Comparison of ENCODE assay signal across 16 cellular contexts in genomic region chr4:109708990-109709389, GRCh38. TPM values are rescaled to one million over a fixed set of nuclear protein-coding genes. Genes with fewer than 3 reads are reported as not detected.
DNase-seq lines count a peak whose midpoint lies in the region; ATAC-seq lines count a peak whose summit lies in the region.
"Had no signal": no experiment of that assay in that cellular context is flagged by ENCODE, and none has a peak within 500 bp of the region (broad histone marks: within the 10 kb centered on the region; RNA-seq: fewer than 3 reads in every experiment).

No MANE protein-coding gene starts in this region.

- H3K9me3 Mint-ChIP-seq in naive thymus-derived CD4-positive, alpha-beta T cell: no peaks in the 10 kb centered on the region
- H3K9me3 Mint-ChIP-seq: activated T-cell treated with anti-CD3 and anti-CD28 coated beads, Interleukin-2, amount 50 U/mL, for 72 hours; stimulated activated naive CD8-positive, alpha-beta T cell treated with anti-CD3 and anti-CD28 coated beads, Interleukin-15, Interleukin-2, amounts not matched to agents 100 ng/mL and 50 ng/mL, for 24 hours had no signal

- no peaks in the 10 kb centered on the region for H3K27me3 Mint-ChIP-seq in naive thymus-derived CD4-positive, alpha-beta T cell
- H3K27me3 Mint-ChIP-seq: stimulated activated naive CD8-positive, alpha-beta T cell treated with anti-CD3 and anti-CD28 coated beads, Interleukin-15, Interleukin-2, amounts not matched to agents 100 ng/mL and 50 ng/mL, for 24 hours had no signal

- peaks cover 0 to 14% (median 0%) of the 10 kb centered on the region in 5 donors for H3K36me3 Mint-ChIP-seq in naive thymus-derived CD4-positive, alpha-beta T cell

- intact Hi-C loops in naive thymus-derived CD4-positive, alpha-beta T cell (cut with micrococcal nuclease): loop anchor here in 1 of 2 donors (10.0 kb wide), 2 partner anchors 486 to 1714 kb away; partner anchors contain the start of gene ELOVL6

- CTCF ChIA-PET in naive thymus-derived CD4-positive, alpha-beta T cell (lab: Charles Lee): no interaction called here

- H3K4me1 Mint-ChIP-seq in naive thymus-derived CD4-positive, alpha-beta T cell: peaks cover 2 to 4% (median 4%) of the 10 kb centered on the region in 7 donors

- DNase-seq in NCI-H510A treated with DMSO at 0.1 percent for 48 hours (lab: John Stamatoyannopoulos, UW) (no peak), NCI-H2029 (lab: John Stamatoyannopoulos, UW) (no peak), OCI-M1 (lab: John Stamatoyannopoulos, UW) (no peak)
- DNase-seq in naive thymus-derived CD4-positive, alpha-beta T cell: no peak
- DNase-seq: activated T-cell treated with anti-CD3 and anti-CD28 coated beads, Interleukin-2, amount 50 U/mL, for 72 hours; effector memory CD4-positive, alpha-beta T cell; kidney; NCI-H1092; NCI-H526 treated with DMSO at 0.1 percent for 48 hours; stimulated activated CD4-positive, alpha-beta T cell treated with anti-CD3 and anti-CD28 coated beads, Interleukin-4, amount 100 ng/mL, for 24 hours had no signal

- no peak overlapping the region for H3K27ac ChIP-seq in naive thymus-derived CD4-positive, alpha-beta T cell (ENCODE audit: low read depth, low read length)
- H3K27ac ChIP-seq: SJSA1 had no signal

- H3K4me3 ChIP-seq in naive thymus-derived CD4-positive, alpha-beta T cell (ENCODE audit: low read length): no peak overlapping the region
- H3K4me3 ChIP-seq: SJSA1 had no signal

- H3K4me1 ChIP-seq in naive thymus-derived CD4-positive, alpha-beta T cell (ENCODE audit: control insufficient read depth in 2 of 2, insufficient read depth in 2 of 2, low read length in 2 of 2): no peaks in the 10 kb centered on the region
- H3K4me1 ChIP-seq: SJSA1 had no signal

- H3K4me3 Mint-ChIP-seq in naive thymus-derived CD4-positive, alpha-beta T cell: no peak overlapping the region
- H3K4me3 Mint-ChIP-seq: activated T-cell treated with anti-CD3 and anti-CD28 coated beads, Interleukin-2, amount 50 U/mL, for 72 hours; stimulated activated naive CD8-positive, alpha-beta T cell treated with anti-CD3 and anti-CD28 coated beads, Interleukin-15, Interleukin-2, amounts not matched to agents 100 ng/mL and 50 ng/mL, for 24 hours had no signal

- no peaks in the 10 kb centered on the region for H3K27me3 ChIP-seq in naive thymus-derived CD4-positive, alpha-beta T cell (ENCODE audit: control insufficient read depth in 2 of 2, insufficient read depth in 2 of 2, low read length in 2 of 2)
- H3K27me3 ChIP-seq: SJSA1 had no signal

- H3K36me3 ChIP-seq in naive thymus-derived CD4-positive, alpha-beta T cell (ENCODE audit: control insufficient read depth in 2 of 3, insufficient read depth in 3 of 3, low read length in 3 of 3): peaks cover 0 to 2% (median 0%) of the 10 kb centered on the region in 3 experiments

- H3K27ac Mint-ChIP-seq in naive thymus-derived CD4-positive, alpha-beta T cell: peak overlapping the region in 2 of 9 donors; percentile 39 to 49
- H3K27ac Mint-ChIP-seq: activated T-cell treated with anti-CD3 and anti-CD28 coated beads, Interleukin-2, amount 50 U/mL, for 72 hours; stimulated activated naive CD8-positive, alpha-beta T cell treated with anti-CD3 and anti-CD28 coated beads, Interleukin-15, Interleukin-2, amounts not matched to agents 100 ng/mL and 50 ng/mL, for 24 hours had no signal

- POLR2A ChIA-PET in naive thymus-derived CD4-positive, alpha-beta T cell (lab: Charles Lee): no interaction called here

- peak; percentile 93 for ATAC-seq in GM18868 (IDR thresholded peaks at IDR 0.05; ENCODE audit: unreplicated experiment)
- ATAC-seq in GM21515 (IDR thresholded peaks at IDR 0.05; ENCODE audit: unreplicated experiment): peak; percentile 98
- ATAC-seq in HG02981 (IDR thresholded peaks at IDR 0.05; ENCODE audit: unreplicated experiment): peak; percentile 77
- peak; percentile 94 for ATAC-seq in HG03575 (IDR thresholded peaks at IDR 0.05; ENCODE audit: extremely low read depth, insufficient number of reproducible peaks, low FRiP score, unreplicated experiment)
- no peak for ATAC-seq in naive thymus-derived CD4-positive, alpha-beta T cell
- ATAC-seq: activated T-cell treated with anti-CD3 and anti-CD28 coated beads, Interleukin-2, amount 50 U/mL, for 72 hours had no signal

- H3K9me3 ChIP-seq in naive thymus-derived CD4-positive, alpha-beta T cell (ENCODE audit: control insufficient read depth in 2 of 3, low read length in 3 of 3): no peaks in the 10 kb centered on the region
- H3K9me3 ChIP-seq: SJSA1 had no signal

RNA-seq across cellular contexts. Expression of gene CASP6, which starts 5.7 kb away (rescaled TPM):
- 10 to 100 TPM in 4 of 5 experiments, 1 to 10 TPM in 1; 9.3 to 29.9 (median 23.6) TPM for total RNA-seq in naive thymus-derived CD4-positive, alpha-beta T cell
- 10 to 100 TPM; 63.1 to 85.8 TPM for polyA plus RNA-seq in naive thymus-derived CD4-positive, alpha-beta T cell

RNA-seq across cellular contexts. Expression of gene PLA2G12A, which starts 20.9 kb away (rescaled TPM):
- 10 to 100 TPM; 11.5 to 15.4 (median 14.5) TPM for total RNA-seq in naive thymus-derived CD4-positive, alpha-beta T cell
- 10 to 100 TPM; 47.8 to 48.4 TPM for polyA plus RNA-seq in naive thymus-derived CD4-positive, alpha-beta T cell
